3 cellular contexts compared by ENCODE assay signal in genomic region chr6:116072368-116072767, GRCh38.
TF ChIP-seq lines count a peak whose summit lies in the region.

No MANE protein-coding gene starts in this region.

TF ChIP-seq in IMR-90, 13 proteins besides CTCF, POLR2A, EP300 and RAD21:
- TF ChIP-seq, protein P1, sequence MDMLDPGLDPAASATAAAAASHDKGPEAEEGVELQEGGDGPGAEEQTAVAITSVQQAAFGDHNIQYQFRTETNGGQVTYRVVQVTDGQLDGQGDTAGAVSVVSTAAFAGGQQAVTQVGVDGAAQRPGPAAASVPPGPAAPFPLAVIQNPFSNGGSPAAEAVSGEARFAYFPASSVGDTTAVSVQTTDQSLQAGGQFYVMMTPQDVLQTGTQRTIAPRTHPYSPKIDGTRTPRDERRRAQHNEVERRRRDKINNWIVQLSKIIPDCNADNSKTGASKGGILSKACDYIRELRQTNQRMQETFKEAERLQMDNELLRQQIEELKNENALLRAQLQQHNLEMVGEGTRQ (IDR thresholded peaks at IDR 0.05; ENCODE audit: low read depth, low read length) = no peak

TF ChIP-seq in K562, 482 proteins besides CTCF, POLR2A, EP300 and RAD21 (continues in another document):
- TF ChIP-seq ZNF696 (CRISPR knock-in tag; conservative IDR thresholded peaks at IDR 0.05) (no peak), ZNF75A (CRISPR knock-in tag; IDR thresholded peaks at IDR 0.05) (peak; percentile 33; the same call in 1 of the 2 replicates), ZNF717 (CRISPR knock-in tag; IDR thresholded peaks at IDR 0.05) (no peak), ATF7 (IDR thresholded peaks at IDR 0.05) (peak; percentile 37; the same call in 1 of the 2 replicates), CEBPB (tag; IDR thresholded peaks at IDR 0.05) (peak; percentile 50), HSF4 (CRISPR knock-in tag; IDR thresholded peaks at IDR 0.05; ENCODE audit: borderline replicate concordance) (no peak), ERF (CRISPR knock-in tag; IDR thresholded peaks at IDR 0.05) (0 out of 2 replicates have a peak, but pooled peaks have one; percentile 21)
- TF ChIP-seq, protein P2, sequence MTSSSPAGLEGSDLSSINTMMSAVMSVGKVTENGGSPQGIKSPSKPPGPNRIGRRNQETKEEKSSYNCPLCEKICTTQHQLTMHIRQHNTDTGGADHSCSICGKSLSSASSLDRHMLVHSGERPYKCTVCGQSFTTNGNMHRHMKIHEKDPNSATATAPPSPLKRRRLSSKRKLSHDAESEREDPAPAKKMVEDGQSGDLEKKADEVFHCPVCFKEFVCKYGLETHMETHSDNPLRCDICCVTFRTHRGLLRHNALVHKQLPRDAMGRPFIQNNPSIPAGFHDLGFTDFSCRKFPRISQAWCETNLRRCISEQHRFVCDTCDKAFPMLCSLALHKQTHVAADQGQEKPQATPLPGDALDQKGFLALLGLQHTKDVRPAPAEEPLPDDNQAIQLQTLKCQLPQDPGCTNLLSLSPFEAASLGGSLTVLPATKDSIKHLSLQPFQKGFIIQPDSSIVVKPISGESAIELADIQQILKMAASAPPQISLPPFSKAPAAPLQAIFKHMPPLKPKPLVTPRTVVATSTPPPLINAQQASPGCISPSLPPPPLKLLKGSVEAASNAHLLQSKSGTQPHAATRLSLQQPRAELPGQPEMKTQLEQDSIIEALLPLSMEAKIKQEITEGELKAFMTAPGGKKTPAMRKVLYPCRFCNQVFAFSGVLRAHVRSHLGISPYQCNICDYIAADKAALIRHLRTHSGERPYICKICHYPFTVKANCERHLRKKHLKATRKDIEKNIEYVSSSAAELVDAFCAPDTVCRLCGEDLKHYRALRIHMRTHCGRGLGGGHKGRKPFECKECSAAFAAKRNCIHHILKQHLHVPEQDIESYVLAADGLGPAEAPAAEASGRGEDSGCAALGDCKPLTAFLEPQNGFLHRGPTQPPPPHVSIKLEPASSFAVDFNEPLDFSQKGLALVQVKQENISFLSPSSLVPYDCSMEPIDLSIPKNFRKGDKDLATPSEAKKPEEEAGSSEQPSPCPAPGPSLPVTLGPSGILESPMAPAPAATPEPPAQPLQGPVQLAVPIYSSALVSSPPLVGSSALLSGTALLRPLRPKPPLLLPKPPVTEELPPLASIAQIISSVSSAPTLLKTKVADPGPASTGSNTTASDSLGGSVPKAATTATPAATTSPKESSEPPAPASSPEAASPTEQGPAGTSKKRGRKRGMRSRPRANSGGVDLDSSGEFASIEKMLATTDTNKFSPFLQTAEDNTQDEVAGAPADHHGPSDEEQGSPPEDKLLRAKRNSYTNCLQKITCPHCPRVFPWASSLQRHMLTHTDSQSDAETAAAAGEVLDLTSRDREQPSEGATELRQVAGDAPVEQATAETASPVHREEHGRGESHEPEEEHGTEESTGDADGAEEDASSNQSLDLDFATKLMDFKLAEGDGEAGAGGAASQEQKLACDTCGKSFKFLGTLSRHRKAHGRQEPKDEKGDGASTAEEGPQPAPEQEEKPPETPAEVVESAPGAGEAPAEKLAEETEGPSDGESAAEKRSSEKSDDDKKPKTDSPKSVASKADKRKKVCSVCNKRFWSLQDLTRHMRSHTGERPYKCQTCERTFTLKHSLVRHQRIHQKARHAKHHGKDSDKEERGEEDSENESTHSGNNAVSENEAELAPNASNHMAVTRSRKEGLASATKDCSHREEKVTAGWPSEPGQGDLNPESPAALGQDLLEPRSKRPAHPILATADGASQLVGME (CRISPR knock-in tag; IDR thresholded peaks at IDR 0.05) = no peak

TF ChIP-seq in HepG2, 621 proteins besides CTCF, POLR2A, EP300 and RAD21 (continues in another document):
- no peak for TF ChIP-seq POLR2AphosphoS5 (IDR thresholded peaks at IDR 0.05; ENCODE audit: low read depth, low read length)
- TF ChIP-seq SP2 (CRISPR knock-in tag; IDR thresholded peaks at IDR 0.05) = no peak
- TF ChIP-seq, protein P3, sequence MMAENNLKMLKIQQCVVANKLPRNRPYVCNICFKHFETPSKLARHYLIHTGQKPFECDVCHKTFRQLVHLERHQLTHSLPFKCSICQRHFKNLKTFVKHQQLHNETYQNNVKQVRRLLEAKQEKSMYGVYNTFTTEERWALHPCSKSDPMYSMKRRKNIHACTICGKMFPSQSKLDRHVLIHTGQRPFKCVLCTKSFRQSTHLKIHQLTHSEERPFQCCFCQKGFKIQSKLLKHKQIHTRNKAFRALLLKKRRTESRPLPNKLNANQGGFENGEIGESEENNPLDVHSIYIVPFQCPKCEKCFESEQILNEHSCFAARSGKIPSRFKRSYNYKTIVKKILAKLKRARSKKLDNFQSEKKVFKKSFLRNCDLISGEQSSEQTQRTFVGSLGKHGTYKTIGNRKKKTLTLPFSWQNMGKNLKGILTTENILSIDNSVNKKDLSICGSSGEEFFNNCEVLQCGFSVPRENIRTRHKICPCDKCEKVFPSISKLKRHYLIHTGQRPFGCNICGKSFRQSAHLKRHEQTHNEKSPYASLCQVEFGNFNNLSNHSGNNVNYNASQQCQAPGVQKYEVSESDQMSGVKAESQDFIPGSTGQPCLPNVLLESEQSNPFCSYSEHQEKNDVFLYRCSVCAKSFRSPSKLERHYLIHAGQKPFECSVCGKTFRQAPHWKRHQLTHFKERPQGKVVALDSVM (CRISPR knock-in tag; IDR thresholded peaks at IDR 0.05) = no peak
- TF ChIP-seq, protein P4, sequence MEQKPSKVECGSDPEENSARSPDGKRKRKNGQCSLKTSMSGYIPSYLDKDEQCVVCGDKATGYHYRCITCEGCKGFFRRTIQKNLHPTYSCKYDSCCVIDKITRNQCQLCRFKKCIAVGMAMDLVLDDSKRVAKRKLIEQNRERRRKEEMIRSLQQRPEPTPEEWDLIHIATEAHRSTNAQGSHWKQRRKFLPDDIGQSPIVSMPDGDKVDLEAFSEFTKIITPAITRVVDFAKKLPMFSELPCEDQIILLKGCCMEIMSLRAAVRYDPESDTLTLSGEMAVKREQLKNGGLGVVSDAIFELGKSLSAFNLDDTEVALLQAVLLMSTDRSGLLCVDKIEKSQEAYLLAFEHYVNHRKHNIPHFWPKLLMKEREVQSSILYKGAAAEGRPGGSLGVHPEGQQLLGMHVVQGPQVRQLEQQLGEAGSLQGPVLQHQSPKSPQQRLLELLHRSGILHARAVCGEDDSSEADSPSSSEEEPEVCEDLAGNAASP (CRISPR knock-in tag; IDR thresholded peaks at IDR 0.05; ENCODE audit: borderline replicate concordance) = no peak
- no peak for TF ChIP-seq BRCA1 (CRISPR knock-in tag; IDR thresholded peaks at IDR 0.05)
- TF ChIP-seq PHF21A (CRISPR knock-in tag; IDR thresholded peaks at IDR 0.05) = no peak
- no peak for TF ChIP-seq HOXA3 (CRISPR knock-in tag; IDR thresholded peaks at IDR 0.05)
- TF ChIP-seq TFDP2 (CRISPR knock-in tag; IDR thresholded peaks at IDR 0.05) = no peak
- TF ChIP-seq, protein P5, sequence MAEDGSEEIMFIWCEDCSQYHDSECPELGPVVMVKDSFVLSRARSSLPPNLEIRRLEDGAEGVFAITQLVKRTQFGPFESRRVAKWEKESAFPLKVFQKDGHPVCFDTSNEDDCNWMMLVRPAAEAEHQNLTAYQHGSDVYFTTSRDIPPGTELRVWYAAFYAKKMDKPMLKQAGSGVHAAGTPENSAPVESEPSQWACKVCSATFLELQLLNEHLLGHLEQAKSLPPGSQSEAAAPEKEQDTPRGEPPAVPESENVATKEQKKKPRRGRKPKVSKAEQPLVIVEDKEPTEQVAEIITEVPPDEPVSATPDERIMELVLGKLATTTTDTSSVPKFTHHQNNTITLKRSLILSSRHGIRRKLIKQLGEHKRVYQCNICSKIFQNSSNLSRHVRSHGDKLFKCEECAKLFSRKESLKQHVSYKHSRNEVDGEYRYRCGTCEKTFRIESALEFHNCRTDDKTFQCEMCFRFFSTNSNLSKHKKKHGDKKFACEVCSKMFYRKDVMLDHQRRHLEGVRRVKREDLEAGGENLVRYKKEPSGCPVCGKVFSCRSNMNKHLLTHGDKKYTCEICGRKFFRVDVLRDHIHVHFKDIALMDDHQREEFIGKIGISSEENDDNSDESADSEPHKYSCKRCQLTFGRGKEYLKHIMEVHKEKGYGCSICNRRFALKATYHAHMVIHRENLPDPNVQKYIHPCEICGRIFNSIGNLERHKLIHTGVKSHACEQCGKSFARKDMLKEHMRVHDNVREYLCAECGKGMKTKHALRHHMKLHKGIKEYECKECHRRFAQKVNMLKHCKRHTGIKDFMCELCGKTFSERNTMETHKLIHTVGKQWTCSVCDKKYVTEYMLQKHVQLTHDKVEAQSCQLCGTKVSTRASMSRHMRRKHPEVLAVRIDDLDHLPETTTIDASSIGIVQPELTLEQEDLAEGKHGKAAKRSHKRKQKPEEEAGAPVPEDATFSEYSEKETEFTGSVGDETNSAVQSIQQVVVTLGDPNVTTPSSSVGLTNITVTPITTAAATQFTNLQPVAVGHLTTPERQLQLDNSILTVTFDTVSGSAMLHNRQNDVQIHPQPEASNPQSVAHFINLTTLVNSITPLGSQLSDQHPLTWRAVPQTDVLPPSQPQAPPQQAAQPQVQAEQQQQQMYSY (CRISPR knock-in tag; IDR thresholded peaks at IDR 0.05) = no peak
- no peak for TF ChIP-seq SNRNP70 (IDR thresholded peaks at IDR 0.05; ENCODE audit: low read depth, low read length)
- no peak for TF ChIP-seq KAT2B (IDR thresholded peaks at IDR 0.05; ENCODE audit: borderline replicate concordance, low read depth, low read length)
- TF ChIP-seq ZNF562 (CRISPR knock-in tag; IDR thresholded peaks at IDR 0.05; ENCODE audit: borderline replicate concordance) = no peak
- no peak for TF ChIP-seq U2AF2 (IDR thresholded peaks at IDR 0.05; ENCODE audit: low read depth, low read length)
- no peak for TF ChIP-seq RARG (CRISPR knock-in tag; IDR thresholded peaks at IDR 0.05; ENCODE audit: low read depth)
- TF ChIP-seq KLF9 (CRISPR knock-in tag; IDR thresholded peaks at IDR 0.05; ENCODE audit: low read depth) = no peak
- no peak for TF ChIP-seq STAT5B (CRISPR knock-in tag; IDR thresholded peaks at IDR 0.05)
- TF ChIP-seq ZNF362 (CRISPR knock-in tag; IDR thresholded peaks at IDR 0.05; ENCODE audit: borderline replicate concordance) = no peak
- TF ChIP-seq KDM1A (CRISPR knock-in tag; IDR thresholded peaks at IDR 0.05) = no peak
- no peak for TF ChIP-seq HIC2 (CRISPR knock-in tag; IDR thresholded peaks at IDR 0.05; ENCODE audit: low read depth)
- TF ChIP-seq ZC3H13 (CRISPR knock-in tag; IDR thresholded peaks at IDR 0.05) = no peak
